Comparison of ENCODE assay signal across 26 cellular contexts in the genomic region with DNA sequence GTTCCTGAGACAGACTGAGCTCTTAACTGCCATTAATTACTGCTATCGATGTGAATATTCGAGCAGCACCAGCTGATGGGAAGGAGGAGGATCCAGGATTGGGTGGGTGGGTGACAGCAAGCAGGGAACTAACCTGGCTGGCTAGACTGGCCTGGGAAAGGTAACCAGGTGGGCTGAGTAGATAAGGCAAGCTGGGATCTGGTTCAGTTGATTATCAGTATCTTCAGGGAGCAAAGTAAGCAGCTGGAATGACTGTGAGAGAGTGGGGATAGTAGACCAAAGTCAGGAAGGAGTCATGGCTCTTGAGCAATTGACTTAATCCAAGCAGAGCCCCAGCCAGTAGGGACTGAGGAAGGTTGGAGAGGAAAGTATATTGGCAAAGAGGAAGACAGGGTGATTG. TPM values are rescaled to one million over a fixed set of nuclear protein-coding genes. Genes with fewer than 3 reads are reported as not detected.
DNase-seq lines count a peak whose midpoint lies in the region; ATAC-seq and TF ChIP-seq lines count a peak whose summit lies in the region.
"Had no signal": no experiment of that assay in that cellular context is flagged by ENCODE, and none has a peak within 500 bp of the region (broad histone marks: within the 10 kb centered on the region; RNA-seq: fewer than 3 reads in every experiment).

No MANE protein-coding gene starts in this region.

- no peaks in the 10 kb centered on the region for H3K9me3 Mint-ChIP-seq in T-helper 1 cell treated with Interleukin-12 subunit alpha and Interleukin-12 subunit beta and Interleukin-4 antibody, amounts not matched to agents 30 μg/mL and 1 μg/mL, for 36 hours
- H3K9me3 Mint-ChIP-seq in activated T-helper 17 cell treated with anti-CD3 and anti-CD28 coated beads, Interleukin-2, amount 50 U/mL, for 72 hours = no peaks in the 10 kb centered on the region
- H3K9me3 Mint-ChIP-seq: activated naive CD8-positive, alpha-beta T cell treated with anti-CD3 and anti-CD28 coated beads for 36 hours; CD8-positive, alpha-beta T cell; IgD-negative memory B cell; memory B cell had no signal

- peaks cover 37% of the 10 kb centered on the region for H3K4me1 Mint-ChIP-seq in T-helper 1 cell treated with Interleukin-12 subunit alpha and Interleukin-12 subunit beta and Interleukin-4 antibody, amounts not matched to agents 30 μg/mL and 1 μg/mL, for 36 hours (ENCODE audit: low read depth)
- peaks cover 9% of the 10 kb centered on the region for H3K4me1 Mint-ChIP-seq in activated T-helper 17 cell treated with anti-CD3 and anti-CD28 coated beads, Interleukin-2, amount 50 U/mL, for 72 hours
- H3K4me1 Mint-ChIP-seq: memory B cell had no signal

- no peak for TF ChIP-seq POLR2A in stomach (IDR thresholded peaks at IDR 0.05)

- TF ChIP-seq CTCF in stomach (IDR thresholded peaks at IDR 0.05) = no peak

- H3K4me1 ChIP-seq in stomach = peaks cover 30 to 87% (median 54%) of the 10 kb centered on the region in 4 donors
- H3K4me1 ChIP-seq: psoas muscle had no signal

- 92 to 97% (median 96%) methylated on average over 2 of the region's 2 CpGs for WGBS in stomach, 5 donors

- DNase-seq in T-helper 1 cell (no peak), fibroblast of peridontal ligament (ENCODE audit: extremely low read depth) (peak; percentile 49), stomach (no peak), KBM-7 (no peak), NCI-H1105 treated with DMSO at 0.1 percent for 48 hours (lab: John Stamatoyannopoulos, UW) (no peak), HPDE6-E6E7 (ENCODE audit: extremely low spot score) (no peak)
- DNase-seq: activated CD4-positive, alpha-beta T cell treated with anti-CD3 and anti-CD28 coated beads for 1 hour; activated CD8-positive, alpha-beta memory T cell treated with anti-CD3 and anti-CD28 coated beads for 24 hours; activated effector memory CD4-positive, alpha-beta T cell treated with anti-CD3 and anti-CD28 coated beads, Interleukin-2, amount 50 U/mL, for 16 hours; activated naive CD8-positive, alpha-beta T cell treated with anti-CD3 and anti-CD28 coated beads for 36 hours; CD8-positive, alpha-beta T cell; DMS 273 treated with DMSO at 0.1 percent for 48 hours; left colon; NCI-H1436; NCI-H2081 treated with DMSO at 0.1 percent for 48 hours; NCI-H748 treated with DMSO at 0.1 percent for 48 hours; psoas muscle; sigmoid colon; stimulated activated CD4-positive, alpha-beta T cell treated with anti-CD3 and anti-CD28 coated beads, Interleukin-15, amount 100 ng/mL, for 24 hours; stimulated activated naive CD4-positive, alpha-beta T cell treated with Interleukin-2 at 50 U/mL for 16 hours; SW 1271 had no signal

- no peaks in the 10 kb centered on the region for H3K36me3 ChIP-seq in stomach
- H3K36me3 ChIP-seq: sigmoid colon had no signal

- ATAC-seq in activated T-helper 17 cell treated with anti-CD3 and anti-CD28 coated beads, Interleukin-2, amount 50 U/mL, for 72 hours (replicated peaks) = no peak
- ATAC-seq: CD8-positive, alpha-beta T cell; GM12878; left colon had no signal

- H3K27me3 ChIP-seq in stomach = no peaks in the 10 kb centered on the region
- H3K27me3 ChIP-seq: sigmoid colon had no signal

- H3K27me3 Mint-ChIP-seq in T-helper 1 cell treated with Interleukin-12 subunit alpha and Interleukin-12 subunit beta and Interleukin-4 antibody, amounts not matched to agents 30 μg/mL and 1 μg/mL, for 36 hours (ENCODE audit: low read depth) = no peaks in the 10 kb centered on the region
- H3K27me3 Mint-ChIP-seq in activated T-helper 17 cell treated with anti-CD3 and anti-CD28 coated beads, Interleukin-2, amount 50 U/mL, for 72 hours = no peaks in the 10 kb centered on the region
- H3K27me3 Mint-ChIP-seq: activated naive CD8-positive, alpha-beta T cell treated with anti-CD3 and anti-CD28 coated beads for 36 hours; IgD-negative memory B cell; memory B cell had no signal

- H3K36me3 Mint-ChIP-seq in T-helper 1 cell treated with Interleukin-12 subunit alpha and Interleukin-12 subunit beta and Interleukin-4 antibody, amounts not matched to agents 30 μg/mL and 1 μg/mL, for 36 hours (ENCODE audit: low read depth) = peaks cover 42% of the 10 kb centered on the region
- peaks cover 98% of the 10 kb centered on the region for H3K36me3 Mint-ChIP-seq in activated T-helper 17 cell treated with anti-CD3 and anti-CD28 coated beads, Interleukin-2, amount 50 U/mL, for 72 hours (ENCODE audit: low read depth)

- no peak for TF ChIP-seq EP300 in stomach (IDR thresholded peaks at IDR 0.05)

- H3K4me3 Mint-ChIP-seq in T-helper 1 cell treated with Interleukin-12 subunit alpha and Interleukin-12 subunit beta and Interleukin-4 antibody, amounts not matched to agents 30 μg/mL and 1 μg/mL, for 36 hours = no peak overlapping the region
- no peak overlapping the region for H3K4me3 Mint-ChIP-seq in activated T-helper 17 cell treated with anti-CD3 and anti-CD28 coated beads, Interleukin-2, amount 50 U/mL, for 72 hours
- H3K4me3 Mint-ChIP-seq: activated naive CD8-positive, alpha-beta T cell treated with anti-CD3 and anti-CD28 coated beads for 36 hours; CD8-positive, alpha-beta T cell; IgD-negative memory B cell; memory B cell had no signal

- in situ Hi-C loops in KBM-7 (cut with MboI; ENCODE audit: low pct_unique_long_range_greater_than_20kb, low sequenced_read_pairs) = no loop called here

- H3K27ac ChIP-seq in stomach = peak overlapping the region in 3 of 5 donors; percentile 63 to 68 (median 65)
- H3K27ac ChIP-seq: psoas muscle had no signal

- peak overlapping the region; percentile 17 for H3K27ac Mint-ChIP-seq in T-helper 1 cell treated with Interleukin-12 subunit alpha and Interleukin-12 subunit beta and Interleukin-4 antibody, amounts not matched to agents 30 μg/mL and 1 μg/mL, for 36 hours
- H3K27ac Mint-ChIP-seq in activated T-helper 17 cell treated with anti-CD3 and anti-CD28 coated beads, Interleukin-2, amount 50 U/mL, for 72 hours = peak overlapping the region; percentile 11
- H3K27ac Mint-ChIP-seq: activated naive CD8-positive, alpha-beta T cell treated with anti-CD3 and anti-CD28 coated beads for 36 hours; CD8-positive, alpha-beta T cell; IgD-negative memory B cell; memory B cell had no signal

- intact Hi-C loops in stomach (cut with DNase I; ENCODE audit: low total_unique reads) = no loop called here

- H3K4me3 ChIP-seq in stomach = no peak overlapping the region
- H3K4me3 ChIP-seq: GM12878, psoas muscle, sigmoid colon had no signal

- H3K9me3 ChIP-seq in stomach = no peaks in the 10 kb centered on the region
- H3K9me3 ChIP-seq: psoas muscle, sigmoid colon had no signal

RNA-seq across cellular contexts. Expression of a gene that starts 46.9 kb away (rescaled TPM):
- total RNA-seq in activated T-helper 17 cell treated with anti-CD3 and anti-CD28 coated beads, Interleukin-2, amount 50 U/mL, for 72 hours = 100 to 1,000 TPM in 1 of 2 donors, 10 to 100 TPM in 1; 85.2 to 181 TPM
- 100 to 1,000 TPM in 2 of 5 donors, 10 to 100 TPM in 3; 64.8 to 330 (median 93.9) TPM for total RNA-seq in stomach
- 10 to 100 TPM in 2 of 3 donors, 1 to 10 TPM in 1; 9.4 to 12.5 (median 11.9) TPM for polyA plus RNA-seq in stomach
